Comparison of ENCODE assay signal across 1 cellular context in genomic region chr9:127960410-127961165, GRCh38.
TF ChIP-seq lines count a peak whose summit lies in the region.

No MANE protein-coding gene starts in this region.

TF ChIP-seq in HEK293, 187 proteins besides CTCF, POLR2A, EP300 and RAD21 (continued from another document):
- TF ChIP-seq ZNF514 (tag by site-specific recombination; IDR thresholded peaks at IDR 0.05) (no peak), GLIS1 (tag by site-specific recombination; IDR thresholded peaks at IDR 0.05) (no peak), ZNF473 (tag by site-specific recombination; IDR thresholded peaks at IDR 0.05) (no peak), ZNF391 (tag by site-specific recombination; IDR thresholded peaks at IDR 0.05; ENCODE audit: borderline replicate concordance, low read depth) (no peak), ZNF341 (tag by site-specific recombination; IDR thresholded peaks at IDR 0.05; ENCODE audit: low read depth) (peak; percentile 70), PRDM1 (tag by site-specific recombination; IDR thresholded peaks at IDR 0.05) (peak; percentile 75), ZNF785 (tag by site-specific recombination; IDR thresholded peaks at IDR 0.05) (no peak), ZNF704 (tag by site-specific recombination; IDR thresholded peaks at IDR 0.05) (no peak), ZNF664 (tag by site-specific recombination; IDR thresholded peaks at IDR 0.05) (no peak), ZNF837 (tag by site-specific recombination; IDR thresholded peaks at IDR 0.05) (no peak), TCF7L2 (IDR thresholded peaks at IDR 0.05; ENCODE audit: borderline replicate concordance, low read depth, low read length) (no peak), ZNF248 (tag by site-specific recombination; IDR thresholded peaks at IDR 0.05) (no peak), ZNF302 (tag by site-specific recombination; IDR thresholded peaks at IDR 0.05; ENCODE audit: low read depth) (no peak)
- TF ChIP-seq, protein P1, sequence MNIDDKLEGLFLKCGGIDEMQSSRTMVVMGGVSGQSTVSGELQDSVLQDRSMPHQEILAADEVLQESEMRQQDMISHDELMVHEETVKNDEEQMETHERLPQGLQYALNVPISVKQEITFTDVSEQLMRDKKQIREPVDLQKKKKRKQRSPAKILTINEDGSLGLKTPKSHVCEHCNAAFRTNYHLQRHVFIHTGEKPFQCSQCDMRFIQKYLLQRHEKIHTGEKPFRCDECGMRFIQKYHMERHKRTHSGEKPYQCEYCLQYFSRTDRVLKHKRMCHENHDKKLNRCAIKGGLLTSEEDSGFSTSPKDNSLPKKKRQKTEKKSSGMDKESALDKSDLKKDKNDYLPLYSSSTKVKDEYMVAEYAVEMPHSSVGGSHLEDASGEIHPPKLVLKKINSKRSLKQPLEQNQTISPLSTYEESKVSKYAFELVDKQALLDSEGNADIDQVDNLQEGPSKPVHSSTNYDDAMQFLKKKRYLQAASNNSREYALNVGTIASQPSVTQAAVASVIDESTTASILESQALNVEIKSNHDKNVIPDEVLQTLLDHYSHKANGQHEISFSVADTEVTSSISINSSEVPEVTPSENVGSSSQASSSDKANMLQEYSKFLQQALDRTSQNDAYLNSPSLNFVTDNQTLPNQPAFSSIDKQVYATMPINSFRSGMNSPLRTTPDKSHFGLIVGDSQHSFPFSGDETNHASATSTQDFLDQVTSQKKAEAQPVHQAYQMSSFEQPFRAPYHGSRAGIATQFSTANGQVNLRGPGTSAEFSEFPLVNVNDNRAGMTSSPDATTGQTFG (tag by site-specific recombination; IDR thresholded peaks at IDR 0.05; ENCODE audit: borderline replicate concordance): no peak
- TF ChIP-seq, protein P2, sequence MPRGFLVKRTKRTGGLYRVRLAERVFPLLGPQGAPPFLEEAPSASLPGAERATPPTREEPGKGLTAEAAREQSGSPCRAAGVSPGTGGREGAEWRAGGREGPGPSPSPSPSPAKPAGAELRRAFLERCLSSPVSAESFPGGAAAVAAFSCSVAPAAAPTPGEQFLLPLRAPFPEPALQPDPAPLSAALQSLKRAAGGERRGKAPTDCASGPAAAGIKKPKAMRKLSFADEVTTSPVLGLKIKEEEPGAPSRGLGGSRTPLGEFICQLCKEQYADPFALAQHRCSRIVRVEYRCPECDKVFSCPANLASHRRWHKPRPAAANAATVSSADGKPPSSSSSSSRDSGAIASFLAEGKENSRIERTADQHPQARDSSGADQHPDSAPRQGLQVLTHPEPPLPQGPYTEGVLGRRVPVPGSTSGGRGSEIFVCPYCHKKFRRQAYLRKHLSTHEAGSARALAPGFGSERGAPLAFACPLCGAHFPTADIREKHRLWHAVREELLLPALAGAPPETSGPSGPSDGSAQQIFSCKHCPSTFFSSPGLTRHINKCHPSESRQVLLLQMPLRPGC (tag by site-specific recombination; IDR thresholded peaks at IDR 0.05): no peak
- TF ChIP-seq, protein P3, sequence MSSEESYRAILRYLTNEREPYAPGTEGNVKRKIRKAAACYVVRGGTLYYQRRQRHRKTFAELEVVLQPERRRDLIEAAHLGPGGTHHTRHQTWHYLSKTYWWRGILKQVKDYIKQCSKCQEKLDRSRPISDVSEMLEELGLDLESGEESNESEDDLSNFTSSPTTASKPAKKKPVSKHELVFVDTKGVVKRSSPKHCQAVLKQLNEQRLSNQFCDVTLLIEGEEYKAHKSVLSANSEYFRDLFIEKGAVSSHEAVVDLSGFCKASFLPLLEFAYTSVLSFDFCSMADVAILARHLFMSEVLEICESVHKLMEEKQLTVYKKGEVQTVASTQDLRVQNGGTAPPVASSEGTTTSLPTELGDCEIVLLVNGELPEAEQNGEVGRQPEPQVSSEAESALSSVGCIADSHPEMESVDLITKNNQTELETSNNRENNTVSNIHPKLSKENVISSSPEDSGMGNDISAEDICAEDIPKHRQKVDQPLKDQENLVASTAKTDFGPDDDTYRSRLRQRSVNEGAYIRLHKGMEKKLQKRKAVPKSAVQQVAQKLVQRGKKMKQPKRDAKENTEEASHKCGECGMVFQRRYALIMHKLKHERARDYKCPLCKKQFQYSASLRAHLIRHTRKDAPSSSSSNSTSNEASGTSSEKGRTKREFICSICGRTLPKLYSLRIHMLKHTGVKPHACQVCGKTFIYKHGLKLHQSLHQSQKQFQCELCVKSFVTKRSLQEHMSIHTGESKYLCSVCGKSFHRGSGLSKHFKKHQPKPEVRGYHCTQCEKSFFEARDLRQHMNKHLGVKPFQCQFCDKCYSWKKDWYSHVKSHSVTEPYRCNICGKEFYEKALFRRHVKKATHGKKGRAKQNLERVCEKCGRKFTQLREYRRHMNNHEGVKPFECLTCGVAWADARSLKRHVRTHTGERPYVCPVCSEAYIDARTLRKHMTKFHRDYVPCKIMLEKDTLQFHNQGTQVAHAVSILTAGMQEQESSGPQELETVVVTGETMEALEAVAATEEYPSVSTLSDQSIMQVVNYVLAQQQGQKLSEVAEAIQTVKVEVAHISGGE (tag by site-specific recombination; conservative IDR thresholded peaks at IDR 0.05; ENCODE audit: low read depth): no peak
